In the genomic region with DNA sequence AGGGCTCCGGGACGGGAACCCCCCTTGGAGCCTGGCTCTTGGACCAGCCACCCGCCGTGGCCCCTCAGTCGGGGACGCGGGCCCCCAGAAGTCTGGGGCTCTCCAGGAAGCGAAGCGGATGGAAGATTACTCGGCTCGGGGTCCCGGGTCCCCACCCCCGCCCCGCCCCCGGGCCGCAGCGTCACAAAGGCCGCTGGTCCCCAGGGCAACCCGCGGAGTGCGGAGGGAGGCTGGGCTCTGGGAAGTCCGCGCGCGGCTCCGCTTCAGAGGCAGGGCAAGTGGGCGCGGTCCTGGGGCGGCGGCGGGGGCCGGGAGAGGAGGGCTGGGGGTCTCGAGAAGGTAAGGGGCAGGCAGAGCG, we compare ENCODE assay signal across 8 cellular contexts. TPM values are rescaled to one million over a fixed set of nuclear protein-coding genes. Genes with fewer than 3 reads are reported as not detected.
DNase-seq lines count a peak whose midpoint lies in the region; ATAC-seq and TF ChIP-seq lines count a peak whose summit lies in the region.

A gene with protein sequence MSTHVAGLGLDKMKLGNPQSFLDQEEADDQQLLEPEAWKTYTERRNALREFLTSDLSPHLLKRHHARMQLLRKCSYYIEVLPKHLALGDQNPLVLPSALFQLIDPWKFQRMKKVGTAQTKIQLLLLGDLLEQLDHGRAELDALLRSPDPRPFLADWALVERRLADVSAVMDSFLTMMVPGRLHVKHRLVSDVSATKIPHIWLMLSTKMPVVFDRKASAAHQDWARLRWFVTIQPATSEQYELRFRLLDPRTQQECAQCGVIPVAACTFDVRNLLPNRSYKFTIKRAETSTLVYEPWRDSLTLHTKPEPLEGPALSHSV (plus strand): TSS at position 227 of the 358 bp plus-strand sequence. CDS start 1,505 bp downstream, outside the sequence.

- H3K9me3 ChIP-seq in esophagus squamous epithelium: no peaks in the 10 kb centered on the region

- H3K4me3 ChIP-seq in esophagus squamous epithelium: peak within 1 kb of the TSS; percentile 40 to 77 (median 56)

- H3K4me1 Mint-ChIP-seq in activated CD4-positive, alpha-beta T cell treated with anti-CD3 and anti-CD28 coated beads, Interleukin-2, amount 10 ng/mL, durations not matched to agents 7 days and 5 days: peaks cover 17% of the 10 kb centered on the region
- peaks cover 12% of the 10 kb centered on the region for H3K4me1 Mint-ChIP-seq in osteocyte (ENCODE audit: unreplicated experiment)

- peaks cover 5% of the 10 kb centered on the region for H3K36me3 Mint-ChIP-seq in activated CD4-positive, alpha-beta T cell treated with anti-CD3 and anti-CD28 coated beads, Interleukin-2, amount 10 ng/mL, durations not matched to agents 7 days and 5 days (ENCODE audit: low read depth)
- H3K36me3 Mint-ChIP-seq in osteocyte (ENCODE audit: unreplicated experiment): no peaks in the 10 kb centered on the region

- no peak for TF ChIP-seq POLR2A in esophagus squamous epithelium (IDR thresholded peaks at IDR 0.05)

- no peaks in the 10 kb centered on the region for H3K9me3 Mint-ChIP-seq in activated CD4-positive, alpha-beta T cell treated with anti-CD3 and anti-CD28 coated beads, Interleukin-2, amount 10 ng/mL, durations not matched to agents 7 days and 5 days
- H3K9me3 Mint-ChIP-seq in osteocyte (ENCODE audit: unreplicated experiment): no peaks in the 10 kb centered on the region

- H3K27ac ChIP-seq in esophagus squamous epithelium: peak within 1 kb of the TSS in 2 of 4 donors; percentile 58 to 61

- no peak for TF ChIP-seq CTCF in esophagus squamous epithelium (IDR thresholded peaks at IDR 0.05)
- TF ChIP-seq CTCF in osteocyte (IDR thresholded peaks at IDR 0.05): no peak

- POLR2A ChIA-PET in activated CD4-positive, alpha-beta T cell treated with anti-CD3 and anti-CD28 coated beads, Interleukin-2, amount 10 ng/mL, durations not matched to agents 7 days and 5 days (lab: Charles Lee): no interaction called here

- ATAC-seq in GM19023 (IDR thresholded peaks at IDR 0.05; ENCODE audit: unreplicated experiment) (peak; percentile 19), HG03432 (IDR thresholded peaks at IDR 0.05; ENCODE audit: unreplicated experiment) (peak; percentile 11), HG02840 (IDR thresholded peaks at IDR 0.05; ENCODE audit: low FRiP score, unreplicated experiment) (no peak)

- H3K27me3 ChIP-seq in esophagus squamous epithelium: peaks cover 0 to 45% (median 0%) of the 10 kb centered on the region in 4 donors

- peak within 1 kb of the TSS; percentile 41 for H3K4me3 Mint-ChIP-seq in activated CD4-positive, alpha-beta T cell treated with anti-CD3 and anti-CD28 coated beads, Interleukin-2, amount 10 ng/mL, durations not matched to agents 7 days and 5 days
- H3K4me3 Mint-ChIP-seq in osteocyte (ENCODE audit: unreplicated experiment): peak within 1 kb of the TSS; percentile 61

- H3K36me3 ChIP-seq in esophagus squamous epithelium: peaks cover 0 to 11% (median 0%) of the 10 kb centered on the region in 3 donors

- 0% methylated on average over 1 of the region's 34 CpGs; no CpG with 5 or more reads in 1 of the 2 donors for WGBS in esophagus squamous epithelium, 2 donors

- CTCF ChIA-PET in activated CD4-positive, alpha-beta T cell treated with anti-CD3 and anti-CD28 coated beads, Interleukin-2, amount 10 ng/mL, durations not matched to agents 7 days and 5 days (lab: Charles Lee): interaction anchor here (1.3 to 1.4 kb wide), 2 partner anchors 12 to 16 kb away, joined by 4 to 10 read pairs; a partner anchor contains a TSS

- peaks cover 10 to 26% (median 18%) of the 10 kb centered on the region in 3 donors for H3K4me1 ChIP-seq in esophagus squamous epithelium

- no peak for DNase-seq in activated CD4-positive, alpha-beta T cell treated with anti-CD3 and anti-CD28 coated beads, Interleukin-2, amount 10 ng/mL, durations not matched to agents 7 days and 5 days
- no peak for DNase-seq in esophagus squamous epithelium (lab: John Stamatoyannopoulos, UW)
- no peak for DNase-seq in osteocyte (ENCODE audit: extremely low spot score, unreplicated experiment)
- DNase-seq in posterior vena cava (ENCODE audit: low spot score): no peak
- DNase-seq in putamen (ENCODE audit: low spot score): no peak

- H3K27me3 Mint-ChIP-seq in activated CD4-positive, alpha-beta T cell treated with anti-CD3 and anti-CD28 coated beads, Interleukin-2, amount 10 ng/mL, durations not matched to agents 7 days and 5 days: peaks cover 11% of the 10 kb centered on the region
- no peaks in the 10 kb centered on the region for H3K27me3 Mint-ChIP-seq in osteocyte (ENCODE audit: unreplicated experiment)

- intact Hi-C loops in esophagus squamous epithelium (cut with DNase I): no loop called here
- intact Hi-C loops in posterior vena cava (cut with DNase I): no loop called here

- peak within 1 kb of the TSS; percentile 90 for H3K27ac Mint-ChIP-seq in activated CD4-positive, alpha-beta T cell treated with anti-CD3 and anti-CD28 coated beads, Interleukin-2, amount 10 ng/mL, durations not matched to agents 7 days and 5 days
- H3K27ac Mint-ChIP-seq in osteocyte (ENCODE audit: unreplicated experiment): no peak within 1 kb of the TSS

RNA-seq across cellular contexts. Expression of the gene that starts here (rescaled TPM):
- total RNA-seq in activated CD4-positive, alpha-beta T cell treated with anti-CD3 and anti-CD28 coated beads, Interleukin-2, amount 10 ng/mL, durations not matched to agents 7 days and 5 days: under 1 TPM; 0.15 to 0.57 TPM
- total RNA-seq in esophagus squamous epithelium: under 1 TPM in 1 of 4 donors, not detected in 3; under 0.01 TPM
- total RNA-seq in osteocyte: 0.13 and 0.34 TPM in 2 replicates
- under 1 TPM in 1 of 2 donors, not detected in 1; 0.19 TPM for total RNA-seq in posterior vena cava
